19 cellular contexts compared by ENCODE assay signal in genomic region chr17:1605681-1606351, GRCh38. TPM values are rescaled to one million over a fixed set of nuclear protein-coding genes. Genes with fewer than 3 reads are reported as not detected.
DNase-seq lines count a peak whose midpoint lies in the region; ATAC-seq and TF ChIP-seq lines count a peak whose summit lies in the region.
"Had no signal": no experiment of that assay in that cellular context is flagged by ENCODE, and none has a peak within 500 bp of the region (broad histone marks: within the 10 kb centered on the region; RNA-seq: fewer than 3 reads in every experiment).

No MANE protein-coding gene starts in this region.

- no peak overlapping the region for H2BK120ac ChIP-seq in mesendoderm (ENCODE audit: low read depth, low read length)

- no peaks in the 10 kb centered on the region for H4K20me1 ChIP-seq in PC-3 (ENCODE audit: low read length)

- peak overlapping the region; percentile 64 to 90 (median 82) for H3K27ac ChIP-seq in spleen
- H3K27ac ChIP-seq in PC-3 (ENCODE audit: low read length), result no peak overlapping the region
- H3K27ac ChIP-seq in mesendoderm (ENCODE audit: low read depth, low read length), result no peak overlapping the region
- H3K27ac ChIP-seq: PC-9, SK-N-MC had no signal

- H3K27me3 ChIP-seq in spleen (replicated peaks in 1 of 7) (no peaks in the 10 kb centered on the region), PC-3 (ENCODE audit: low read length) (no peaks in the 10 kb centered on the region), mesendoderm (ENCODE audit: insufficient read depth, low read length, poor library complexity) (no peaks in the 10 kb centered on the region)

- no peak overlapping the region for H2AFZ ChIP-seq in PC-3 (ENCODE audit: low read length)
- H2AFZ ChIP-seq: PC-9 had no signal

- no peak for TF ChIP-seq CTCF in spleen (IDR thresholded peaks at IDR 0.05 in 8 of 11, conservative IDR thresholded peaks at IDR 0.05 in 3 of 11)
- TF ChIP-seq CTCF in PC-3 (conservative IDR thresholded peaks at IDR 0.05; ENCODE audit: low read depth, low read length), result no peak

- H3K4me3 ChIP-seq in spleen (peak overlapping the region in 1 of 8 donors; percentile 58), PC-3 (ENCODE audit: low read length) (no peak overlapping the region), mesendoderm (ENCODE audit: low read length) (no peak overlapping the region)
- H3K4me3 ChIP-seq: PC-9, SK-N-MC, thoracic aorta had no signal

- no peak overlapping the region for H3K18ac ChIP-seq in mesendoderm (ENCODE audit: low read length)

- H3K4me2 ChIP-seq in PC-3 (ENCODE audit: low read length) (no peak overlapping the region), mesendoderm (ENCODE audit: low read length) (no peak overlapping the region)
- H3K4me2 ChIP-seq: PC-9 had no signal

- H3K56ac ChIP-seq in mesendoderm (ENCODE audit: low read length), result no peak overlapping the region

- no peaks in the 10 kb centered on the region for H3K79me1 ChIP-seq in mesendoderm (ENCODE audit: low read length)

- ATAC-seq in left lobe of liver, result peak; percentile 22
- ATAC-seq in PC-3, result no peak
- ATAC-seq: natural killer cell had no signal

- H3K4me3 Mint-ChIP-seq in activated T-helper 2 cell treated with anti-CD3 and anti-CD28 coated beads, Interferon-gamma antibody, Interleukin-2, Interleukin-4, amounts not matched to agents 10 μg/mL and 5 μg/mL and 100 μg/mL, durations not matched to agents 14 hours and 24 hours and 36 hours (ENCODE audit: low read depth), result peak overlapping the region; percentile 21
- H3K4me3 Mint-ChIP-seq: activated naive CD8-positive, alpha-beta T cell treated with anti-CD3 and anti-CD28 coated beads, Interleukin-2, amount 10 ng/mL, durations not matched to agents 7 days and 5 days; H9; natural killer cell had no signal

- no peak overlapping the region for H3K23ac ChIP-seq in mesendoderm (ENCODE audit: low read length)

- no TSS peak for BruUV-seq in PC-3 (replicated peaks; lab: Mats Ljungman, UMichigan)

- peak overlapping the region; percentile 76 for H3K27ac Mint-ChIP-seq in activated T-helper 2 cell treated with anti-CD3 and anti-CD28 coated beads, Interferon-gamma antibody, Interleukin-2, Interleukin-4, amounts not matched to agents 10 μg/mL and 5 μg/mL and 100 μg/mL, durations not matched to agents 14 hours and 24 hours and 36 hours
- H3K27ac Mint-ChIP-seq: activated naive CD8-positive, alpha-beta T cell treated with anti-CD3 and anti-CD28 coated beads, Interleukin-2, amount 10 ng/mL, durations not matched to agents 7 days and 5 days had no signal

- no peaks in the 10 kb centered on the region for H3K9me2 ChIP-seq in PC-3 (replicated peaks; ENCODE audit: low read length)

- H3K36me3 ChIP-seq in spleen (peaks cover 0 to 81% (median 4%) of the 10 kb centered on the region in 6 donors), PC-3 (ENCODE audit: low read depth, low read length) (no peaks in the 10 kb centered on the region), mesendoderm (ENCODE audit: control insufficient read depth, insufficient read depth, low read length) (no peaks in the 10 kb centered on the region)
- H3K36me3 ChIP-seq: thoracic aorta had no signal

- H4K5ac ChIP-seq in mesendoderm (ENCODE audit: low read length), result no peak overlapping the region

- in situ Hi-C loops in G401 (cut with HindIII; ENCODE audit: low sequenced_read_pairs), result no loop called here

- H3K9me3 Mint-ChIP-seq in activated T-helper 2 cell treated with anti-CD3 and anti-CD28 coated beads, Interferon-gamma antibody, Interleukin-2, Interleukin-4, amounts not matched to agents 10 μg/mL and 5 μg/mL and 100 μg/mL, durations not matched to agents 14 hours and 24 hours and 36 hours, result peaks cover 7% of the 10 kb centered on the region
- H3K9me3 Mint-ChIP-seq: natural killer cell had no signal

- H3K4me1 ChIP-seq in spleen (peaks cover 17 to 66% (median 34%) of the 10 kb centered on the region in 6 donors), PC-3 (ENCODE audit: insufficient read depth, low read length) (no peaks in the 10 kb centered on the region), mesendoderm (ENCODE audit: control insufficient read depth, low read depth, low read length) (peaks cover 3% of the 10 kb centered on the region)

- H2AK5ac ChIP-seq in mesendoderm (ENCODE audit: low read length), result no peak overlapping the region

- CTCF ChIA-PET in PC-3 (lab: Charles Lee), result no interaction called here

- H3K4me1 Mint-ChIP-seq in activated T-helper 2 cell treated with anti-CD3 and anti-CD28 coated beads, Interferon-gamma antibody, Interleukin-2, Interleukin-4, amounts not matched to agents 10 μg/mL and 5 μg/mL and 100 μg/mL, durations not matched to agents 14 hours and 24 hours and 36 hours (ENCODE audit: low read depth), result peaks cover 30% of the 10 kb centered on the region

- no peak overlapping the region for H2BK15ac ChIP-seq in mesendoderm (replicated peaks; ENCODE audit: low read depth)

- 75 to 86% (median 79%) methylated on average over 16 to 19 of the region's 19 CpGs for WGBS in spleen, 5 donors
- WGBS in mesendoderm (ENCODE audit: extremely low coverage, insufficient coverage, low lambda C conversion rate), result no CpG with 5 or more reads among the region's 19 CpGs

- POLR2A ChIA-PET in PC-3 (lab: Charles Lee; ENCODE audit: unreplicated experiment), result no interaction called here

- DNase-seq in G401 (ENCODE audit: low spot score), result peak; percentile 37
- no peak for DNase-seq in activated T-helper 2 cell treated with anti-CD3 and anti-CD28 coated beads, Interferon-gamma antibody, Interleukin-2, Interleukin-4, amounts not matched to agents 10 μg/mL and 5 μg/mL and 100 μg/mL, durations not matched to agents 14 hours and 24 hours and 36 hours (ENCODE audit: low spot score)
- DNase-seq in left lobe of liver (ENCODE audit: low spot score), result no peak
- no peak for DNase-seq in spleen
- DNase-seq in DMS79 (lab: John Stamatoyannopoulos, UW), result no peak
- no peak for DNase-seq in PC-3
- DNase-seq in NCI-H748 (lab: John Stamatoyannopoulos, UW; ENCODE audit: unreplicated experiment), result no peak
- DNase-seq in mesendoderm, result no peak
- DNase-seq: activated CD4-positive, alpha-beta T cell treated with anti-CD3 and anti-CD28 coated beads for 4 hours; activated naive CD8-positive, alpha-beta T cell treated with anti-CD3 and anti-CD28 coated beads, Interleukin-2, amount 10 ng/mL, durations not matched to agents 7 days and 5 days; KG1; natural killer cell; NCI-H1105 treated with DMSO at 0.1 percent for 48 hours; NCI-H526; PC-9; T-helper 9 cell had no signal

- H3K36me3 Mint-ChIP-seq in activated T-helper 2 cell treated with anti-CD3 and anti-CD28 coated beads, Interferon-gamma antibody, Interleukin-2, Interleukin-4, amounts not matched to agents 10 μg/mL and 5 μg/mL and 100 μg/mL, durations not matched to agents 14 hours and 24 hours and 36 hours (ENCODE audit: low read depth), result no peaks in the 10 kb centered on the region
- H3K36me3 Mint-ChIP-seq: activated naive CD8-positive, alpha-beta T cell treated with anti-CD3 and anti-CD28 coated beads, Interleukin-2, amount 10 ng/mL, durations not matched to agents 7 days and 5 days; natural killer cell had no signal

- H3F3A ChIP-seq in PC-3 (ENCODE audit: low read length, unreplicated experiment), result no peaks in the 10 kb centered on the region

- no peak overlapping the region for H2BK5ac ChIP-seq in mesendoderm (ENCODE audit: low read length)

- H4K8ac ChIP-seq in mesendoderm (ENCODE audit: low read depth, low read length), result no peak overlapping the region

- H3K9ac ChIP-seq in PC-3 (ENCODE audit: low read length), result no peak overlapping the region
- H3K9ac ChIP-seq in mesendoderm (ENCODE audit: low read length), result no peak overlapping the region

- intact Hi-C loops in activated T-helper 2 cell treated with anti-CD3 and anti-CD28 coated beads, Interferon-gamma antibody, Interleukin-2, Interleukin-4, amounts not matched to agents 10 μg/mL and 5 μg/mL and 100 μg/mL, durations not matched to agents 14 hours and 24 hours and 36 hours (cut with micrococcal nuclease), result no loop called here
- intact Hi-C loops in spleen (cut with DNase I; ENCODE audit: low total_unique reads), result no loop called here
- intact Hi-C loops in PC-3 (cut with micrococcal nuclease), result no loop called here

- H3K79me2 ChIP-seq in PC-3 (ENCODE audit: low read length), result no peaks in the 10 kb centered on the region
- H3K79me2 ChIP-seq in mesendoderm (ENCODE audit: control insufficient read depth, insufficient read depth, low read length), result no peaks in the 10 kb centered on the region

- no peaks in the 10 kb centered on the region for H3K27me3 Mint-ChIP-seq in activated T-helper 2 cell treated with anti-CD3 and anti-CD28 coated beads, Interferon-gamma antibody, Interleukin-2, Interleukin-4, amounts not matched to agents 10 μg/mL and 5 μg/mL and 100 μg/mL, durations not matched to agents 14 hours and 24 hours and 36 hours (ENCODE audit: low read depth)
- H3K27me3 Mint-ChIP-seq: activated naive CD8-positive, alpha-beta T cell treated with anti-CD3 and anti-CD28 coated beads, Interleukin-2, amount 10 ng/mL, durations not matched to agents 7 days and 5 days had no signal

- H3K9me3 ChIP-seq in spleen (peaks cover 0 to 7% (median 2%) of the 10 kb centered on the region in 8 donors), PC-3 (ENCODE audit: low read length) (no peaks in the 10 kb centered on the region)
- H3K9me3 ChIP-seq: thoracic aorta had no signal

- TF ChIP-seq POLR2A in spleen (IDR thresholded peaks at IDR 0.05), result no peak

- no peak overlapping the region for H3K4ac ChIP-seq in mesendoderm (ENCODE audit: low read depth, low read length)

RNA-seq across cellular contexts. Expression of gene SLC43A2, which starts 22.8 kb away (rescaled TPM):
- 22.1 and 39.7 TPM in 2 replicates for total RNA-seq in G401 (2014; rRNA removed; shearing (Covaris generic))
- total RNA-seq in activated T-helper 2 cell treated with anti-CD3 and anti-CD28 coated beads, Interferon-gamma antibody, Interleukin-2, Interleukin-4, amounts not matched to agents 10 μg/mL and 5 μg/mL and 100 μg/mL, durations not matched to agents 14 hours and 24 hours and 36 hours, result 2.3 and 2.4 TPM in 2 replicates
- total RNA-seq in left lobe of liver (3.1 TPM), spleen (10 to 100 TPM; 51.1 to 84.6 (median 67.3) TPM), PC-3 (2014; rRNA removed) (6.2 and 17.1 TPM in 2 replicates)
- 10 to 100 TPM; 12.6 to 26.8 (median 14.9) TPM for polyA plus RNA-seq in spleen
- 6.4 TPM for polyA plus RNA-seq in mesendoderm (2013, experiment 1 of 2)
- 7.3 TPM for polyA plus RNA-seq in mesendoderm (2013, experiment 2 of 2)

RNA-seq across cellular contexts. Expression of gene SCARF1, which starts 39.7 kb away (rescaled TPM):
- 0.71 and 3.4 TPM in 2 replicates for total RNA-seq in G401 (2014; rRNA removed; shearing (Covaris generic))
- total RNA-seq in activated T-helper 2 cell treated with anti-CD3 and anti-CD28 coated beads, Interferon-gamma antibody, Interleukin-2, Interleukin-4, amounts not matched to agents 10 μg/mL and 5 μg/mL and 100 μg/mL, durations not matched to agents 14 hours and 24 hours and 36 hours, result 3.3 and 3.4 TPM in 2 replicates
- total RNA-seq in left lobe of liver (12.5 TPM), spleen (100 to 1,000 TPM in 2 of 7 donors, 10 to 100 TPM in 5; 55.5 to 112 (median 66.5) TPM), PC-3 (2014; rRNA removed) (0.73 and 0.81 TPM in 2 replicates)
- 10 to 100 TPM in 2 of 3 donors, 1 to 10 TPM in 1; 5.1 to 31.2 (median 13.6) TPM for polyA plus RNA-seq in spleen
- polyA plus RNA-seq in mesendoderm (2013, experiment 1 of 2), result 0.97 TPM
- polyA plus RNA-seq in mesendoderm (2013, experiment 2 of 2), result 1.1 TPM

RNA-seq across cellular contexts. Expression of gene PITPNA, which starts 43.2 kb away (rescaled TPM):
- 42.1 and 95.3 TPM in 2 replicates for total RNA-seq in G401 (2014; rRNA removed; shearing (Covaris generic))
- 70.8 and 71.6 TPM in 2 replicates for total RNA-seq in activated T-helper 2 cell treated with anti-CD3 and anti-CD28 coated beads, Interferon-gamma antibody, Interleukin-2, Interleukin-4, amounts not matched to agents 10 μg/mL and 5 μg/mL and 100 μg/mL, durations not matched to agents 14 hours and 24 hours and 36 hours
- total RNA-seq in left lobe of liver, result 29.0 TPM
- total RNA-seq in spleen, result 10 to 100 TPM; 47.3 to 88.0 (median 68.9) TPM
- 10 to 100 TPM; 17.0 to 29.6 (median 17.1) TPM for polyA plus RNA-seq in spleen
- total RNA-seq in PC-3 (2014; rRNA removed), result 31.2 and 31.5 TPM in 2 replicates
- 51.5 TPM for polyA plus RNA-seq in mesendoderm (2013, experiment 1 of 2)
- 53.0 TPM for polyA plus RNA-seq in mesendoderm (2013, experiment 2 of 2)

RNA-seq across cellular contexts. Expression of gene RILP, which starts 43.9 kb away (rescaled TPM):
- total RNA-seq in G401 (2014; rRNA removed; shearing (Covaris generic)), result 9.5 and 36.1 TPM in 2 replicates
- total RNA-seq in activated T-helper 2 cell treated with anti-CD3 and anti-CD28 coated beads, Interferon-gamma antibody, Interleukin-2, Interleukin-4, amounts not matched to agents 10 μg/mL and 5 μg/mL and 100 μg/mL, durations not matched to agents 14 hours and 24 hours and 36 hours, result 8.2 and 8.9 TPM in 2 replicates
- total RNA-seq in left lobe of liver, result 20.9 TPM
- 10 to 100 TPM; 15.8 to 43.9 (median 28.9) TPM for total RNA-seq in spleen
- polyA plus RNA-seq in spleen, result 10 to 100 TPM; 14.7 to 25.6 (median 17.4) TPM
- 27.6 and 27.8 TPM in 2 replicates for total RNA-seq in PC-3 (2014; rRNA removed)
- 8.7 TPM for polyA plus RNA-seq in mesendoderm (2013, experiment 1 of 2)
- 8.5 TPM for polyA plus RNA-seq in mesendoderm (2013, experiment 2 of 2)

Comparison
In these comparisons a context has a peak if more than half of its experiments do, and no peak if none do; other contexts are left out.
1. H3K27ac ChIP-seq: peak in spleen (8 of 8); none in PC-3 (single experiment) and mesendoderm (single experiment).